Comparison of ENCODE assay signal across 25 cellular contexts in the genomic region with DNA sequence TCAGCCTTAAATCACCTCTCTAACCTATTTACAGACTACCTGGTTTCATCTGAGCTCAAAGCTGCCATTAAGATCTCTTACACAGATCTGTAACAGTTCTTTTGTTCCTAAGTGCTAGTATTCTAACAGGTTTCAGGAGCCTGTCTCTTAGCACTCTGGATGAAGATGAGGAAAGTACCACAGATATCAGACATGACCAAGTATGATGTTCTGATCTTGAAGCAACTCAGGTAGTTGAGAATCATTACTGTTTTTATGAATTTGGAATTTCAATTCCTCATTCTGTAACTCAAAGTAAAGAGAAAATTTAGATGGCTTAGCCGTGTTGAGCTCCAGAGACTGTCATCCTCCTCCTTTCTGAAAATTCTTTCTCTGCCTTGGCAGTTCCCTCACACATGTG. TPM values are rescaled to one million over a fixed set of nuclear protein-coding genes. Genes with fewer than 3 reads are reported as not detected.
"Had no signal": no experiment of that assay in that cellular context is flagged by ENCODE, and none has a peak within 500 bp of the region (broad histone marks: within the 10 kb centered on the region; RNA-seq: fewer than 3 reads in every experiment).

No MANE protein-coding gene starts in this region.

- ATAC-seq: Panc1, PC-3, T-cell had no signal

- H3K27ac Mint-ChIP-seq: T-cell had no signal

- H3K4me3 Mint-ChIP-seq: T-cell had no signal

- H3K4me2 ChIP-seq: SK-N-SH had no signal

- DNase-seq: KBM-7, MM.1S, NCI-H1092 treated with DMSO at 0.1 percent for 48 hours, NCI-H1436, NCI-H187, NCI-H2029, NCI-H2081 treated with DMSO at 0.1 percent for 48 hours, NCI-H2171, NCI-H226, NCI-H446, NCI-H510A, NCI-H524 treated with DMSO at 0.1 percent for 48 hours, NCI-H69, NCI-H774, PC-3, SHP77, SK-N-SH, SW 1271, T-cell had no signal

- H3K9me3 ChIP-seq: SK-N-SH had no signal

- H3K9ac ChIP-seq: SK-N-SH had no signal

- H3K27me3 Mint-ChIP-seq: T-cell had no signal

- H3K27ac ChIP-seq: HL-60, RWPE1 had no signal

- H3K9me3 Mint-ChIP-seq: T-cell had no signal

- FAIRE-seq: HTR-8/SVneo had no signal

RNA-seq across cellular contexts. Expression of a gene that starts 36.0 kb away (rescaled TPM):
- total RNA-seq: OCI-LY7, PC-3, SK-MEL-5 had no signal
- polyA plus RNA-seq: SK-N-SH had no signal
